Comparison of ENCODE assay signal across 27 cellular contexts in genomic region chr6:158996863-158997262, GRCh38. TPM values are rescaled to one million over a fixed set of nuclear protein-coding genes. Genes with fewer than 3 reads are reported as not detected.
A peak's percentile ranks its signal among the peaks of the same experiment; 100 is the strongest.
DNase-seq lines count a peak whose midpoint lies in the region; ATAC-seq and TF ChIP-seq lines count a peak whose summit lies in the region.
"Had no signal": no experiment of that assay in that cellular context is flagged by ENCODE, and none has a peak within 500 bp of the region (broad histone marks: within the 10 kb centered on the region; RNA-seq: fewer than 3 reads in every experiment).

No MANE protein-coding gene starts in this region.

- no peaks in the 10 kb centered on the region for H3K9me3 Mint-ChIP-seq in activated CD4-positive, alpha-beta T cell treated with anti-CD3 and anti-CD28 coated beads, Interleukin-2, amount 10 ng/mL, durations not matched to agents 24 days and 14 days
- H3K9me3 Mint-ChIP-seq in type B pancreatic cell: no peaks in the 10 kb centered on the region
- H3K9me3 Mint-ChIP-seq: H9, memory B cell had no signal

- H3K4me3 Mint-ChIP-seq in activated CD4-positive, alpha-beta T cell treated with anti-CD3 and anti-CD28 coated beads, Interleukin-2, amount 10 ng/mL, durations not matched to agents 24 days and 14 days: no peak overlapping the region
- H3K4me3 Mint-ChIP-seq in type B pancreatic cell: peak overlapping the region; percentile 54
- H3K4me3 Mint-ChIP-seq: H9, memory B cell had no signal

- H3K23ac ChIP-seq in neuronal stem cell (ENCODE audit: low read depth, low read length, poor library complexity): no peak overlapping the region

- no CpG with 5 or more reads among the region's 2 CpGs for WGBS in neuronal stem cell (ENCODE audit: extremely low coverage in 2 of 2, insufficient read length in 2 of 2, insufficient replicate concordance in 1 of 2), 2 donors

- H3K9me3 ChIP-seq in neuronal stem cell (replicated peaks in 1 of 2; ENCODE audit: control insufficient read depth in 2 of 2, insufficient read depth in 1 of 2, low read depth in 1 of 2, low read length in 2 of 2): peaks cover 0 to 3% of the 10 kb centered on the region in 2 donors
- H3K9me3 ChIP-seq: A549, heart right ventricle had no signal

- no peaks in the 10 kb centered on the region for H3K27me3 Mint-ChIP-seq in activated CD4-positive, alpha-beta T cell treated with anti-CD3 and anti-CD28 coated beads, Interleukin-2, amount 10 ng/mL, durations not matched to agents 24 days and 14 days
- H3K27me3 Mint-ChIP-seq in type B pancreatic cell: no peaks in the 10 kb centered on the region
- H3K27me3 Mint-ChIP-seq: memory B cell had no signal

- H3K4me2 ChIP-seq in neuronal stem cell (ENCODE audit: insufficient read depth, low read length, poor library complexity, severe bottlenecking): no peak overlapping the region
- H3K4me2 ChIP-seq: A549, smooth muscle cell had no signal

- H2BK120ac ChIP-seq in neuronal stem cell (ENCODE audit: low read depth, low read length): no peak overlapping the region

- no peak for ATAC-seq in GM21423 (IDR thresholded peaks at IDR 0.05; ENCODE audit: unreplicated experiment)
- ATAC-seq: A549, foreskin keratinocyte, heart right ventricle, left cardiac atrium had no signal

- peaks cover 8% of the 10 kb centered on the region for H3K36me3 Mint-ChIP-seq in activated CD4-positive, alpha-beta T cell treated with anti-CD3 and anti-CD28 coated beads, Interleukin-2, amount 10 ng/mL, durations not matched to agents 24 days and 14 days (ENCODE audit: low read depth)
- H3K36me3 Mint-ChIP-seq in type B pancreatic cell: peaks cover 18% of the 10 kb centered on the region

- peak overlapping the region; percentile 45 for H3K27ac Mint-ChIP-seq in activated CD4-positive, alpha-beta T cell treated with anti-CD3 and anti-CD28 coated beads, Interleukin-2, amount 10 ng/mL, durations not matched to agents 24 days and 14 days
- H3K27ac Mint-ChIP-seq in type B pancreatic cell: no peak overlapping the region
- H3K27ac Mint-ChIP-seq: H9, memory B cell had no signal

- TF ChIP-seq CTCF in cardiac fibroblast (IDR thresholded peaks at IDR 0.05; ENCODE audit: low read depth, low read length) (no peak), type B pancreatic cell (conservative IDR thresholded peaks at IDR 0.05) (no peak)

- H3K14ac ChIP-seq in neuronal stem cell (ENCODE audit: low read length): no peak overlapping the region

- peaks cover 0 to 13% of the 10 kb centered on the region in 2 donors for H3K36me3 ChIP-seq in neuronal stem cell (replicated peaks in 1 of 2; ENCODE audit: control insufficient read depth in 2 of 2, insufficient read depth in 2 of 2, low read length in 2 of 2)

- H2BK12ac ChIP-seq in neuronal stem cell (ENCODE audit: low read length): no peak overlapping the region

- no peak overlapping the region for H2AFZ ChIP-seq in neuronal stem cell (ENCODE audit: low read length)

- no peaks in the 10 kb centered on the region for H3K27me3 ChIP-seq in neuronal stem cell (ENCODE audit: control insufficient read depth in 3 of 3, insufficient read depth in 3 of 3, low read depth in 1 of 3, low read length in 3 of 3)
- H3K27me3 ChIP-seq: foreskin keratinocyte, heart right ventricle had no signal

- no peak overlapping the region for H3K27ac ChIP-seq in neuronal stem cell (replicated peaks; ENCODE audit: low read length)
- H3K27ac ChIP-seq: A549, foreskin keratinocyte had no signal

- intact Hi-C loops in activated CD4-positive, alpha-beta T cell treated with anti-CD3 and anti-CD28 coated beads, Interleukin-2, amount 10 ng/mL, durations not matched to agents 24 days and 14 days (cut with micrococcal nuclease): loop anchor here (5.0 kb wide), 3 partner anchors 45 to 350 kb away; partner anchors contain the start of gene TAGAP

- H2AK5ac ChIP-seq in neuronal stem cell (ENCODE audit: low read depth, low read length): no peak overlapping the region

- no peak overlapping the region for H4K91ac ChIP-seq in neuronal stem cell (ENCODE audit: low read depth, low read length, poor library complexity)

- no peak for DNase-seq in activated CD4-positive, alpha-beta T cell treated with anti-CD3 and anti-CD28 coated beads, Interleukin-2, amount 10 ng/mL, durations not matched to agents 24 days and 14 days
- no peak for DNase-seq in activated CD4-positive, alpha-beta T cell treated with anti-CD3 and anti-CD28 coated beads, Interleukin-2, amount 50 U/mL, for 48 hours
- peak; percentile 84 for DNase-seq in MV-4-11 (lab: John Stamatoyannopoulos, UW)
- DNase-seq in cardiac fibroblast (ENCODE audit: low read depth in 2 of 2): peak; percentile 3 to 9
- no peak for DNase-seq in type B pancreatic cell (ENCODE audit: extremely low spot score, unreplicated experiment)
- no peak for DNase-seq in neuronal stem cell (ENCODE audit: low spot score)
- no peak for DNase-seq in stimulated activated CD4-positive, alpha-beta T cell treated with anti-CD3 and anti-CD28 coated beads, Interleukin-2, amount 100 ng/mL, for 48 hours
- DNase-seq: activated CD4-positive, alpha-beta T cell treated with anti-CD3 and anti-CD28 coated beads, Interleukin-2, amount 50 U/mL, for 1 hour; activated gamma-delta T cell; cerebellar nuclear complex; foreskin keratinocyte; H9; heart right ventricle; IMR-90; left cardiac atrium; NCI-H146; NCI-H2171 treated with DMSO at 0.1 percent for 48 hours; NCI-H526; stimulated activated CD4-positive, alpha-beta T cell treated with anti-CD3 and anti-CD28 coated beads, Interleukin-2, amount 100 ng/mL, for 24 hours; substantia nigra; T-helper 9 cell had no signal

- peaks cover 0 to 2% of the 10 kb centered on the region in 2 donors for H3K4me1 ChIP-seq in neuronal stem cell (ENCODE audit: control insufficient read depth in 2 of 2, insufficient read depth in 1 of 2, low read depth in 1 of 2, low read length in 2 of 2)

- H2BK15ac ChIP-seq in neuronal stem cell (ENCODE audit: low read length): no peak overlapping the region

- H2BK5ac ChIP-seq in neuronal stem cell (ENCODE audit: low read length): no peak overlapping the region

- no peak overlapping the region for H4K8ac ChIP-seq in neuronal stem cell (ENCODE audit: low read depth, low read length)

- H3K4ac ChIP-seq in neuronal stem cell (ENCODE audit: low read length): no peak overlapping the region

- H3K4me1 Mint-ChIP-seq in activated CD4-positive, alpha-beta T cell treated with anti-CD3 and anti-CD28 coated beads, Interleukin-2, amount 10 ng/mL, durations not matched to agents 24 days and 14 days: peaks cover 32% of the 10 kb centered on the region
- H3K4me1 Mint-ChIP-seq in type B pancreatic cell (ENCODE audit: unreplicated experiment): peaks cover 10% of the 10 kb centered on the region

- H3K79me1 ChIP-seq in neuronal stem cell (ENCODE audit: low read depth, low read length): no peaks in the 10 kb centered on the region

- no peak overlapping the region for H3K18ac ChIP-seq in neuronal stem cell (ENCODE audit: low read length)

- no peak overlapping the region for H3K9ac ChIP-seq in neuronal stem cell (ENCODE audit: low read depth, low read length, poor library complexity)

- H3K4me3 ChIP-seq in cardiac fibroblast (replicated peaks in 1 of 2; ENCODE audit: low read depth in 2 of 2, low read length in 2 of 2) (no peak overlapping the region), neuronal stem cell (ENCODE audit: low read length in 2 of 2) (no peak overlapping the region)
- H3K4me3 ChIP-seq: A549, heart right ventricle, smooth muscle cell had no signal

RNA-seq across cellular contexts. Expression of gene RSPH3, which starts 3.1 kb away (rescaled TPM):
- 4.7 and 5.1 TPM in 2 replicates for total RNA-seq in activated CD4-positive, alpha-beta T cell treated with anti-CD3 and anti-CD28 coated beads, Interleukin-2, amount 10 ng/mL, durations not matched to agents 24 days and 14 days
- 9.7 and 11.8 TPM in 2 replicates for total RNA-seq in type B pancreatic cell (ENCODE audit: low replicate concordance)
- polyA plus RNA-seq in neuronal stem cell (2013, experiment 1 of 2): 3.8 TPM
- 4.0 TPM for polyA plus RNA-seq in neuronal stem cell (2013, experiment 2 of 2)

RNA-seq across cellular contexts. Expression of gene TAGAP, which starts 47.9 kb away (rescaled TPM):
- 183 and 187 TPM in 2 replicates for total RNA-seq in activated CD4-positive, alpha-beta T cell treated with anti-CD3 and anti-CD28 coated beads, Interleukin-2, amount 10 ng/mL, durations not matched to agents 24 days and 14 days
- total RNA-seq in type B pancreatic cell (ENCODE audit: low replicate concordance): 0.22 and 0.43 TPM in 2 replicates
- polyA plus RNA-seq in neuronal stem cell (2013, experiment 1 of 2): not detected
- polyA plus RNA-seq in neuronal stem cell (2013, experiment 2 of 2): not detected
- total RNA-seq: H9, IMR-90, osteoblast, smooth muscle cell had no signal
- polyA plus RNA-seq: A549, BJ, IMR-90, smooth muscle cell had no signal

Comparison
In these comparisons a context has a peak if more than half of its experiments do, and no peak if none do; other contexts are left out.
1. DNase-seq: peak in MV-4-11 (single experiment) and cardiac fibroblast (2 of 2); none in activated CD4-positive, alpha-beta T cell treated with anti-CD3 and anti-CD28 coated beads, Interleukin-2, amount 10 ng/mL, durations not matched to agents 24 days and 14 days (single experiment), activated CD4-positive, alpha-beta T cell treated with anti-CD3 and anti-CD28 coated beads, Interleukin-2, amount 50 U/mL, for 48 hours (0 of 2), type B pancreatic cell (single experiment), neuronal stem cell (single experiment) and stimulated activated CD4-positive, alpha-beta T cell treated with anti-CD3 and anti-CD28 coated beads, Interleukin-2, amount 100 ng/mL, for 48 hours (0 of 2).
2. RNA of gene TAGAP, which starts 47.9 kb away (total RNA-seq): 183 to 187 TPM in activated CD4-positive, alpha-beta T cell treated with anti-CD3 and anti-CD28 coated beads, Interleukin-2, amount 10 ng/mL, durations not matched to agents 24 days and 14 days; 0.22 to 0.43 TPM in type B pancreatic cell; every median in the first group is over 100 times any median in the second.